ENCODE assay signal across 9 cellular contexts in the genomic region with DNA sequence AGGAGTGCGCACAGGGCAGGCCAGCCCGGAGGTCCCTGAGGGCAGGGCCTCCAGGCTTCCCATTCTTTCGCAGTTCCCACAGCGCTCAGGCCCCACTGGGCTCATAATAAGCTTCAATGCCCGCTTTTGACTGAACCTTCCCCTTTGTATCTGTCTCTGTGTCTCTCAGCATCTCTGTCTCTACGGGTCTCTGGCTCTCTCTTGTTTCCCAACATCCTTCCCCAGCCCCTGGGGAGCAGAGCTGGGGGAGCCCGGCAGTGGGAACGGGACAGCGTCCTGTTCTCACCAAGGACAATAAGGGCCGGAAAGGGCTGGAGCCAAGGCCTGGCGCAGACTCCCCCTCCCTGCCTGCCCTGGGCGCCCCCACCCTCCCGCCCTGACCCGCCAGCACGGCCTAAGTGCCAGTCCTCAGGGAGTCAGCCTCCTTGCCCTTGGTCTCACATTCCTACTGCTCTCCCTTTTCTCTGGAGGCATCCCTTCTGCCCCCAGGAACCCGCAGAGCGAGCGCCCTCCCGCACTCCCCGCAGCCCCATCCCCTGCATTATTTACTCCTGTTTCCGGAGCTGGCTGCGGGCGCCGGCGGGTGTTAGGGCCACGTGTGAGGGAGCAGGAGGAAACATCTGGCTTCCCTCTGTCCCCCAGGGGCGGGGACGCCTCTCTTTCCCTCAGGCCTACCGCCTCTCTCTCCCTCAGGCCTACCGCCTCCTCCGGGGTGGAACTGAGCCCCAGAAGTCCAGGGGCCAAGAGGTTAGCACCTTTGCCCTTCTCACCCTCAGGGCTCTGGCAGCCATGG. TPM values are rescaled to one million over a fixed set of nuclear protein-coding genes. Genes with fewer than 3 reads are reported as not detected.
A peak's percentile ranks its signal among the peaks of the same experiment; 100 is the strongest.
DNase-seq lines count a peak whose midpoint lies in the region; ATAC-seq and TF ChIP-seq lines count a peak whose summit lies in the region.
"Had no signal": no experiment of that assay in that cellular context is flagged by ENCODE, and none has a peak within 500 bp of the region (broad histone marks: within the 10 kb centered on the region; RNA-seq: fewer than 3 reads in every experiment).

No MANE protein-coding gene starts in this region.

- TF ChIP-seq CTCF in breast epithelium (IDR thresholded peaks at IDR 0.05) (no peak), mammary epithelial cell (conservative IDR thresholded peaks at IDR 0.05 in 1 of 2, IDR thresholded peaks at IDR 0.05 in 1 of 2; ENCODE audit: extremely low read depth in 1 of 2, insufficient read depth in 1 of 2, low read depth in 1 of 2, low read length in 2 of 2) (no peak), liver (IDR thresholded peaks at IDR 0.05; ENCODE audit: low read depth, low read length, missing input control) (no peak), uterus (IDR thresholded peaks at IDR 0.05) (no peak)

- H4K20me1 ChIP-seq in mammary epithelial cell (ENCODE audit: insufficient read depth, low read length): no peaks in the 10 kb centered on the region

- no peak for TF ChIP-seq RAD21 in liver (IDR thresholded peaks at IDR 0.05)

- H3K9me3 ChIP-seq in breast epithelium: no peaks in the 10 kb centered on the region
- no peaks in the 10 kb centered on the region for H3K9me3 ChIP-seq in mammary epithelial cell (replicated peaks; ENCODE audit: insufficient read depth, low read length)
- H3K9me3 ChIP-seq in liver (ENCODE audit: control insufficient read depth in 4 of 4, low read length in 3 of 4): no peaks in the 10 kb centered on the region
- H3K9me3 ChIP-seq in uterus: no peaks in the 10 kb centered on the region
- H3K9me3 ChIP-seq: SJSA1 had no signal

- H3K27ac ChIP-seq in breast epithelium (peak overlapping the region; percentile 40 to 79), mammary epithelial cell (ENCODE audit: insufficient read depth, low read depth, low read length) (no peak overlapping the region), liver (ENCODE audit: low read depth in 1 of 2, low read length in 2 of 2) (peak overlapping the region; percentile 45 to 56), uterus (peak overlapping the region; percentile 63 to 75)
- H3K27ac ChIP-seq: SJSA1 had no signal

- H3K9ac ChIP-seq in mammary epithelial cell (ENCODE audit: insufficient read depth, low read length) (no peak overlapping the region), liver (ENCODE audit: low read depth in 1 of 2, low read length in 2 of 2) (no peak overlapping the region)

- no peaks in the 10 kb centered on the region for H3K36me3 ChIP-seq in breast epithelium
- peaks cover 14% of the 10 kb centered on the region for H3K36me3 ChIP-seq in mammary epithelial cell (ENCODE audit: insufficient read depth, low read length)
- peaks cover 0 to 11% (median 5%) of the 10 kb centered on the region in 4 donors for H3K36me3 ChIP-seq in liver (ENCODE audit: control insufficient read depth in 4 of 4, insufficient read depth in 3 of 4, low read depth in 1 of 4, low read length in 3 of 4)
- no peaks in the 10 kb centered on the region for H3K36me3 ChIP-seq in uterus

- no peak for DNase-seq in breast epithelium (ENCODE audit: low spot score in 2 of 2)
- no peak for DNase-seq in mammary epithelial cell
- peak in 1 of 2 donors; percentile 70 for DNase-seq in uterus
- DNase-seq in NCI-H446 treated with DMSO at 0.1 percent for 48 hours (lab: John Stamatoyannopoulos, UW): no peak

- no peak overlapping the region for H3K4me3 Mint-ChIP-seq in dendritic cell treated with granulocyte-macrophage colony-stimulating factor and Interleukin-4, amounts not matched to agents 40 ng/mL and 50 ng/mL, for 4 days

- in situ Hi-C loops in mammary epithelial cell (cut with MboI; ENCODE audit: low sequenced_read_pairs in 2 of 2): loop anchor here (5.0 kb wide), 2 partner anchors 69 to 74 kb away; no protein-coding TSS in a partner anchor

- H3K36me3 Mint-ChIP-seq in dendritic cell treated with granulocyte-macrophage colony-stimulating factor and Interleukin-4, amounts not matched to agents 40 ng/mL and 50 ng/mL, for 4 days (ENCODE audit: low read depth): peaks cover 31% of the 10 kb centered on the region

- WGBS in mammary epithelial cell (ENCODE audit: low coverage, missing lambda C conversion rate): 76% methylated on average over 15 of the region's 31 CpGs
- 67% methylated on average over 31 of the region's 31 CpGs for WGBS in liver

- H2AFZ ChIP-seq in mammary epithelial cell (ENCODE audit: low read depth, low read length): no peak overlapping the region

- H3K9me3 Mint-ChIP-seq in dendritic cell treated with granulocyte-macrophage colony-stimulating factor and Interleukin-4, amounts not matched to agents 40 ng/mL and 50 ng/mL, for 4 days: no peaks in the 10 kb centered on the region

- peaks cover 26% of the 10 kb centered on the region for H3K27me3 Mint-ChIP-seq in dendritic cell treated with granulocyte-macrophage colony-stimulating factor and Interleukin-4, amounts not matched to agents 40 ng/mL and 50 ng/mL, for 4 days

- TF ChIP-seq POLR2A in breast epithelium (IDR thresholded peaks at IDR 0.05) (no peak), uterus (IDR thresholded peaks at IDR 0.05) (no peak)

- intact Hi-C loops in breast epithelium (cut with DNase I; ENCODE audit: low total_unique reads): loop anchor here (5.0 kb wide), 1 partner anchor 74 kb away; no protein-coding TSS in a partner anchor
- intact Hi-C loops in mammary epithelial cell (cut with micrococcal nuclease): loop anchor here (1.0 kb wide), 3 partner anchors 37 to 104 kb away; no protein-coding TSS in a partner anchor
- intact Hi-C loops in dendritic cell treated with granulocyte-macrophage colony-stimulating factor and Interleukin-4, amounts not matched to agents 40 ng/mL and 50 ng/mL, for 4 days (cut with micrococcal nuclease): loop anchor here (1.0 to 5.0 kb wide), 2 partner anchors 39 to 75 kb away; partner anchors contain the start of gene EFNA1
- intact Hi-C loops in uterus (cut with DNase I; ENCODE audit: low total_unique reads): no loop called here

- CTCF ChIA-PET in mammary epithelial cell (lab: Charles Lee; ENCODE audit: low non-redundant PET): interaction anchor here (1.1 to 1.5 kb wide), 2 partner anchors 75 to 81 kb away, joined by 10 to 11 read pairs; no protein-coding TSS in a partner anchor

- H3K4me1 ChIP-seq in breast epithelium (peaks cover 0 to 3% of the 10 kb centered on the region in 2 donors), mammary epithelial cell (ENCODE audit: insufficient read depth, low read length) (peaks cover 4% of the 10 kb centered on the region), liver (ENCODE audit: control insufficient read depth in 4 of 4, insufficient read depth in 4 of 4, low read length in 3 of 4) (peaks cover 0 to 11% (median 8%) of the 10 kb centered on the region in 4 donors), uterus (peaks cover 0 to 15% of the 10 kb centered on the region in 2 donors)

- no peak overlapping the region for H3K4me2 ChIP-seq in mammary epithelial cell (ENCODE audit: insufficient read depth, low read depth, low read length)

- peak overlapping the region; percentile 26 for H3K27ac Mint-ChIP-seq in dendritic cell treated with granulocyte-macrophage colony-stimulating factor and Interleukin-4, amounts not matched to agents 40 ng/mL and 50 ng/mL, for 4 days

- H3K4me3 ChIP-seq in breast epithelium: peak overlapping the region in 1 of 3 donors; percentile 50
- H3K4me3 ChIP-seq in mammary epithelial cell (replicated peaks in 1 of 3; ENCODE audit: insufficient read depth in 1 of 3, low read depth in 2 of 3, low read length in 3 of 3): no peak overlapping the region
- no peak overlapping the region for H3K4me3 ChIP-seq in liver (ENCODE audit: low read depth in 1 of 3, low read length in 3 of 3)
- no peak overlapping the region for H3K4me3 ChIP-seq in uterus
- H3K4me3 ChIP-seq: SJSA1 had no signal

- H3K27me3 ChIP-seq in breast epithelium (no peaks in the 10 kb centered on the region), mammary epithelial cell (ENCODE audit: insufficient read depth, low read length) (no peaks in the 10 kb centered on the region), liver (ENCODE audit: control insufficient read depth in 4 of 4, insufficient read depth in 4 of 4, low read length in 3 of 4) (no peaks in the 10 kb centered on the region), uterus (no peaks in the 10 kb centered on the region)
- H3K27me3 ChIP-seq: SJSA1 had no signal

- dilution Hi-C loops in mammary epithelial cell (cut with HindIII; ENCODE audit: low sequenced_read_pairs): loop anchor here (5.0 kb wide), 1 partner anchor 54 kb away; no protein-coding TSS in a partner anchor

- BruUV-seq in mammary epithelial cell (replicated peaks; lab: Mats Ljungman, UMichigan): no TSS peak

- peaks cover 19% of the 10 kb centered on the region for H3K4me1 Mint-ChIP-seq in dendritic cell treated with granulocyte-macrophage colony-stimulating factor and Interleukin-4, amounts not matched to agents 40 ng/mL and 50 ng/mL, for 4 days (ENCODE audit: low read depth)

- ATAC-seq in GM21737 (IDR thresholded peaks at IDR 0.05; ENCODE audit: unreplicated experiment): no peak
- no peak for ATAC-seq in HG03159 (IDR thresholded peaks at IDR 0.05; ENCODE audit: unreplicated experiment)

- H3K79me2 ChIP-seq in mammary epithelial cell (ENCODE audit: insufficient read depth, low read length): peaks cover 10% of the 10 kb centered on the region

RNA-seq across cellular contexts. Expression of gene KRTCAP2, which starts 6.5 kb away (rescaled TPM):
- total RNA-seq in breast epithelium: 100 to 1,000 TPM; 104 to 147 (median 131) TPM
- 100 to 1,000 TPM in 1 of 2 donors, 10 to 100 TPM in 1; 62.7 to 177 TPM for total RNA-seq in mammary epithelial cell
- 188 TPM for polyA plus RNA-seq in mammary epithelial cell
- 164 TPM for polyA minus RNA-seq in mammary epithelial cell
- 10 to 100 TPM; 49.8 TPM for total RNA-seq in liver
- 100 to 1,000 TPM; 150 to 224 TPM for polyA plus RNA-seq in liver
- 100 to 1,000 TPM in 1 of 4 donors, 10 to 100 TPM in 2, 1 to 10 TPM in 1; 1.5 to 200 (median 62.5) TPM for total RNA-seq in uterus

RNA-seq across cellular contexts. Expression of gene TRIM46, which starts 7.1 kb away (rescaled TPM):
- 1 to 10 TPM in 1 of 3 donors, under 1 TPM in 1, not detected in 1; 0.98 to 1.5 TPM for total RNA-seq in breast epithelium
- total RNA-seq in mammary epithelial cell: 1 to 10 TPM; 5.0 to 5.2 TPM
- 2.0 TPM for polyA plus RNA-seq in mammary epithelial cell
- 0.67 TPM for polyA minus RNA-seq in mammary epithelial cell
- under 1 TPM; 0.14 to 0.17 TPM for total RNA-seq in liver
- polyA plus RNA-seq in liver: under 1 TPM; 0.07 to 0.11 TPM
- 1 to 10 TPM in 3 of 4 donors, under 1 TPM in 1; 0.26 to 4.6 (median 2.5) TPM for total RNA-seq in uterus

RNA-seq across cellular contexts. Expression of gene DPM3, which starts 26.2 kb away (rescaled TPM):
- total RNA-seq in breast epithelium (10 to 100 TPM; 53.7 to 69.4 (median 68.2) TPM), mammary epithelial cell (10 to 100 TPM; 27.2 to 67.9 TPM), liver (10 to 100 TPM; 27.3 to 62.4 TPM), uterus (10 to 100 TPM; 36.1 to 94.4 (median 85.4) TPM)
- polyA plus RNA-seq in mammary epithelial cell (76.4 TPM), liver (100 to 1,000 TPM in 1 of 2 donors, 10 to 100 TPM in 1; 75.8 to 134 TPM)
- 1.8 TPM for polyA minus RNA-seq in mammary epithelial cell

RNA-seq across cellular contexts. Expression of gene SLC50A1, which starts 30.9 kb away (rescaled TPM):
- total RNA-seq in breast epithelium: 10 to 100 TPM; 25.0 to 32.4 (median 28.5) TPM
- 10 to 100 TPM; 31.3 to 40.2 TPM for total RNA-seq in mammary epithelial cell
- 54.8 TPM for polyA plus RNA-seq in mammary epithelial cell
- polyA minus RNA-seq in mammary epithelial cell: 47.1 TPM
- 10 to 100 TPM; 12.7 to 23.3 TPM for total RNA-seq in liver
- 10 to 100 TPM; 17.3 to 19.1 TPM for polyA plus RNA-seq in liver
- 10 to 100 TPM in 3 of 4 donors, under 1 TPM in 1; 0.26 to 24.0 (median 21.8) TPM for total RNA-seq in uterus

RNA-seq across cellular contexts. Expression of gene EFNA1, which starts 38.9 kb away (rescaled TPM):
- 100 to 1,000 TPM in 2 of 3 donors, 10 to 100 TPM in 1; 18.7 to 163 (median 120) TPM for total RNA-seq in breast epithelium
- 10 to 100 TPM; 21.5 to 54.0 TPM for total RNA-seq in mammary epithelial cell
- polyA plus RNA-seq in mammary epithelial cell: 28.8 TPM
- 13.7 TPM for polyA minus RNA-seq in mammary epithelial cell
- total RNA-seq in liver: 100 to 1,000 TPM in 1 of 2 donors, 10 to 100 TPM in 1; 58.6 to 180 TPM
- polyA plus RNA-seq in liver: 100 to 1,000 TPM; 177 to 236 TPM
- total RNA-seq in uterus: 10 to 100 TPM; 22.3 to 58.5 (median 36.5) TPM
